In genomic region chr10:2839081-2839725, GRCh38 we compare ENCODE assay signal across 9 cellular contexts.
DNase-seq lines count a peak whose midpoint lies in the region; ATAC-seq and TF ChIP-seq lines count a peak whose summit lies in the region.
"Had no signal": no experiment of that assay in that cellular context is flagged by ENCODE, and none has a peak within 500 bp of the region (broad histone marks: within the 10 kb centered on the region; RNA-seq: fewer than 3 reads in every experiment).

No MANE protein-coding gene starts in this region.

- no peak overlapping the region for H3K4me3 Mint-ChIP-seq in nephron progenitor cell
- H3K4me3 Mint-ChIP-seq: naive thymus-derived CD4-positive, alpha-beta T cell had no signal

- TF ChIP-seq CTCF in RWPE1 (conservative IDR thresholded peaks at IDR 0.05; ENCODE audit: low read depth) (peak; percentile 30), nephron progenitor cell (IDR thresholded peaks at IDR 0.05) (peak; percentile 51)

- peaks cover 26% of the 10 kb centered on the region for H3K27me3 Mint-ChIP-seq in nephron progenitor cell (ENCODE audit: low read depth, poor library complexity)

- no peak overlapping the region for H3K27ac ChIP-seq in RWPE1

- H3K4me1 Mint-ChIP-seq in nephron progenitor cell, result peaks cover 10% of the 10 kb centered on the region

- ATAC-seq in HG02885 (IDR thresholded peaks at IDR 0.05; ENCODE audit: poor library complexity, unreplicated experiment) (peak; percentile 57), HG03469 (IDR thresholded peaks at IDR 0.05; ENCODE audit: unreplicated experiment) (no peak), GM21526 (IDR thresholded peaks at IDR 0.05; ENCODE audit: low FRiP score, unreplicated experiment) (no peak)
- ATAC-seq: naive thymus-derived CD4-positive, alpha-beta T cell had no signal

- H3K27ac Mint-ChIP-seq in nephron progenitor cell, result no peak overlapping the region

- H3K9me3 Mint-ChIP-seq in nephron progenitor cell, result no peaks in the 10 kb centered on the region

- H3K36me3 Mint-ChIP-seq in nephron progenitor cell (ENCODE audit: low read depth), result no peaks in the 10 kb centered on the region
- H3K36me3 Mint-ChIP-seq: naive thymus-derived CD4-positive, alpha-beta T cell had no signal

- POLR2A ChIA-PET in RWPE1 (lab: Yijun Ruan, JAX; ENCODE audit: low non-redundant PET), result no interaction called here

- CTCF ChIA-PET in RWPE1 (lab: Yijun Ruan, JAX), result no interaction called here

- peak; percentile 13 for DNase-seq in EL
- peak; percentile 28 for DNase-seq in RWPE1 (ENCODE audit: low spot score)
- peak; percentile 77 for DNase-seq in dermis blood vessel endothelial cell
- DNase-seq in nephron progenitor cell, result peak; percentile 54
- no peak for DNase-seq in NOMO-1 treated with DMSO at 0.1 percent for 48 hours (lab: John Stamatoyannopoulos, UW; ENCODE audit: unreplicated experiment)
